1 cellular context compared by ENCODE assay signal in the genomic region with DNA sequence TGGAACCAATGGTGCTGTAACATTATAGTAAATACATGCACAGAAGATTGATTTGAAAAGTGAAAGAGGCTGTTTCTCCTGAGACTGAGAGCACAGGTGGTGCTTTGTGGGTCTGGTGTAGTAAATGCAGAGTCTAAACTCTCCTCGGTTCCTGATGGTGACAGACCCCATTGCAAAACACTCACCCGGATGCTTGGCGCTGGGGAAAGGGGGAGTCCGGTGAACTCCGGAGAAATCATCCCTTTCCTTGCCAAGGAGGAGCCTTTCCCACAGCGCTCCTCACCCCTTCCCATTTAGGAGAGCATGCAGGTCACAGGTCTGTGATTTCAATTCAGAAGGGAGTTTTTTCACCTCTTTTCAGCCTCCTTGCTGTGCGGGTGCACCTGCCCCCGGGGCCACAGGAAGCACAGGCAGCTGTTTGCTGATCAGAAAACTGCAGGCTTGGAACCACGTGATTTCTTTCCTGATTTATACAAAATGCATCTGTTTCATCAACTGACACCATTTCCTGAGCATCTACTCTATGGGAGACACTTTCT.
TF ChIP-seq lines count a peak whose summit lies in the region.

No MANE protein-coding gene starts in this region.

TF ChIP-seq in GM12878, 131 proteins besides CTCF, POLR2A, EP300 and RAD21 (continued from another document and continues in another):
- TF ChIP-seq ATF7 (IDR thresholded peaks at IDR 0.05; ENCODE audit: low read depth), result no peak
- no peak for TF ChIP-seq CBFB (IDR thresholded peaks at IDR 0.05; ENCODE audit: low read depth)
- TF ChIP-seq MTA2 (IDR thresholded peaks at IDR 0.05; ENCODE audit: low read depth), result no peak
- TF ChIP-seq MYC (IDR thresholded peaks at IDR 0.05; ENCODE audit: insufficient read depth, insufficient read length, insufficient replicate concordance, low read length, severe bottlenecking), result no peak
- no peak for TF ChIP-seq RB1 (IDR thresholded peaks at IDR 0.05; ENCODE audit: borderline replicate concordance)
- TF ChIP-seq SREBF2 (IDR thresholded peaks at IDR 0.05; ENCODE audit: low read length), result no peak
- TF ChIP-seq SMAD5 (IDR thresholded peaks at IDR 0.05; ENCODE audit: low read depth), result no peak
- TF ChIP-seq NFIC (IDR thresholded peaks at IDR 0.05; ENCODE audit: low read depth, low read length), result peak; percentile 53
- TF ChIP-seq SMC3 (IDR thresholded peaks at IDR 0.05; ENCODE audit: borderline replicate concordance, low read length), result no peak
- TF ChIP-seq REST (IDR thresholded peaks at IDR 0.05; ENCODE audit: low read depth, low read length), result no peak
- TF ChIP-seq MTA3 (IDR thresholded peaks at IDR 0.05; ENCODE audit: borderline replicate concordance, low read length), result peak; percentile 28; the same call in 1 of the 2 replicates
- no peak for TF ChIP-seq SKIL (IDR thresholded peaks at IDR 0.05; ENCODE audit: low read depth, poor library complexity, severe bottlenecking)
- no peak for TF ChIP-seq ETV6 (conservative IDR thresholded peaks at IDR 0.05 in 1 of 2, IDR thresholded peaks at IDR 0.05 in 1 of 2; ENCODE audit: borderline replicate concordance in 1 of 2, low read depth in 1 of 2)
- TF ChIP-seq SPI1 (IDR thresholded peaks at IDR 0.05; ENCODE audit: borderline replicate concordance, insufficient read depth, low read depth, low read length), result no peak
- TF ChIP-seq ASH2L (IDR thresholded peaks at IDR 0.05; ENCODE audit: borderline replicate concordance, low read depth), result no peak
- peak; percentile 93 for TF ChIP-seq TCF12 (IDR thresholded peaks at IDR 0.05; ENCODE audit: low read depth, low read length)
- TF ChIP-seq RUNX3 (IDR thresholded peaks at IDR 0.05; ENCODE audit: low read length), result no peak
- TF ChIP-seq E4F1 (IDR thresholded peaks at IDR 0.05; ENCODE audit: borderline replicate concordance, partially characterized antibody), result no peak
- TF ChIP-seq MEF2B (IDR thresholded peaks at IDR 0.05; ENCODE audit: partially characterized antibody, poor library complexity, severe bottlenecking), result no peak
- TF ChIP-seq JUND (IDR thresholded peaks at IDR 0.05; ENCODE audit: low read depth, low read length), result no peak
- TF ChIP-seq BHLHE40 (IDR thresholded peaks at IDR 0.05; ENCODE audit: borderline replicate concordance in 1 of 2, low read depth in 2 of 2, low read length in 1 of 2), result peak in 1 of 2 experiments; percentile 30; a peak in 1 of 4 replicates
- TF ChIP-seq ZBTB4 (CRISPR knock-in tag; IDR thresholded peaks at IDR 0.05), result no peak
- no peak for TF ChIP-seq EGR1 (IDR thresholded peaks at IDR 0.05; ENCODE audit: borderline replicate concordance in 1 of 2, low read depth in 2 of 2, low read length in 2 of 2)
- no peak for TF ChIP-seq SREBF1 (IDR thresholded peaks at IDR 0.05; ENCODE audit: low read length)
- TF ChIP-seq POU2F2 (IDR thresholded peaks at IDR 0.05; ENCODE audit: borderline replicate concordance, low read depth, low read length), result no peak
- TF ChIP-seq, protein P1, sequence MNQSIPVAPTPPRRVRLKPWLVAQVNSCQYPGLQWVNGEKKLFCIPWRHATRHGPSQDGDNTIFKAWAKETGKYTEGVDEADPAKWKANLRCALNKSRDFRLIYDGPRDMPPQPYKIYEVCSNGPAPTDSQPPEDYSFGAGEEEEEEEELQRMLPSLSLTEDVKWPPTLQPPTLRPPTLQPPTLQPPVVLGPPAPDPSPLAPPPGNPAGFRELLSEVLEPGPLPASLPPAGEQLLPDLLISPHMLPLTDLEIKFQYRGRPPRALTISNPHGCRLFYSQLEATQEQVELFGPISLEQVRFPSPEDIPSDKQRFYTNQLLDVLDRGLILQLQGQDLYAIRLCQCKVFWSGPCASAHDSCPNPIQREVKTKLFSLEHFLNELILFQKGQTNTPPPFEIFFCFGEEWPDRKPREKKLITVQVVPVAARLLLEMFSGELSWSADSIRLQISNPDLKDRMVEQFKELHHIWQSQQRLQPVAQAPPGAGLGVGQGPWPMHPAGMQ (IDR thresholded peaks at IDR 0.05; ENCODE audit: borderline replicate concordance), result no peak
- no peak for TF ChIP-seq EZH2 (IDR thresholded peaks at IDR 0.05; ENCODE audit: borderline replicate concordance, control insufficient read depth, low read depth, low read length)
- TF ChIP-seq, protein P2, sequence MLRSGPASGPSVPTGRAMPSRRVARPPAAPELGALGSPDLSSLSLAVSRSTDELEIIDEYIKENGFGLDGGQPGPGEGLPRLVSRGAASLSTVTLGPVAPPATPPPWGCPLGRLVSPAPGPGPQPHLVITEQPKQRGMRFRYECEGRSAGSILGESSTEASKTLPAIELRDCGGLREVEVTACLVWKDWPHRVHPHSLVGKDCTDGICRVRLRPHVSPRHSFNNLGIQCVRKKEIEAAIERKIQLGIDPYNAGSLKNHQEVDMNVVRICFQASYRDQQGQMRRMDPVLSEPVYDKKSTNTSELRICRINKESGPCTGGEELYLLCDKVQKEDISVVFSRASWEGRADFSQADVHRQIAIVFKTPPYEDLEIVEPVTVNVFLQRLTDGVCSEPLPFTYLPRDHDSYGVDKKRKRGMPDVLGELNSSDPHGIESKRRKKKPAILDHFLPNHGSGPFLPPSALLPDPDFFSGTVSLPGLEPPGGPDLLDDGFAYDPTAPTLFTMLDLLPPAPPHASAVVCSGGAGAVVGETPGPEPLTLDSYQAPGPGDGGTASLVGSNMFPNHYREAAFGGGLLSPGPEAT (IDR thresholded peaks at IDR 0.05; ENCODE audit: low read depth), result no peak
- TF ChIP-seq SIN3A (IDR thresholded peaks at IDR 0.05; ENCODE audit: low read depth, low read length), result no peak
- TF ChIP-seq, protein P3, sequence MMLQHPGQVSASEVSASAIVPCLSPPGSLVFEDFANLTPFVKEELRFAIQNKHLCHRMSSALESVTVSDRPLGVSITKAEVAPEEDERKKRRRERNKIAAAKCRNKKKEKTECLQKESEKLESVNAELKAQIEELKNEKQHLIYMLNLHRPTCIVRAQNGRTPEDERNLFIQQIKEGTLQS (IDR thresholded peaks at IDR 0.05; ENCODE audit: borderline replicate concordance, extremely low read depth, low read depth, low read length), result 0 out of 2 replicates have a peak, but pooled peaks have one; percentile 21
- no peak for TF ChIP-seq YBX1 (IDR thresholded peaks at IDR 0.05)
- TF ChIP-seq NFXL1 (IDR thresholded peaks at IDR 0.05; ENCODE audit: borderline replicate concordance), result no peak
- no peak for TF ChIP-seq SRF (IDR thresholded peaks at IDR 0.05; ENCODE audit: low read depth in 2 of 2, low read length in 2 of 2)
- TF ChIP-seq BACH1 (IDR thresholded peaks at IDR 0.05; ENCODE audit: borderline replicate concordance), result no peak
- no peak for TF ChIP-seq TARDBP (IDR thresholded peaks at IDR 0.05; ENCODE audit: borderline replicate concordance)
- no peak for TF ChIP-seq ZZZ3 (IDR thresholded peaks at IDR 0.05; ENCODE audit: control insufficient read depth, insufficient read length, low read depth)
- TF ChIP-seq ZNF384 (IDR thresholded peaks at IDR 0.05; ENCODE audit: borderline replicate concordance, low read depth, low read length), result no peak
- TF ChIP-seq RFX5 (IDR thresholded peaks at IDR 0.05; ENCODE audit: low read depth, low read length), result no peak
- TF ChIP-seq RBBP5 (conservative IDR thresholded peaks at IDR 0.05), result no peak
- peak in 1 of 2 experiments; percentile 4; a peak in 1 of 4 replicates for TF ChIP-seq CEBPB (IDR thresholded peaks at IDR 0.05; ENCODE audit: borderline replicate concordance in 1 of 2, low read depth in 2 of 2, low read length in 2 of 2)
- TF ChIP-seq SIX5 (IDR thresholded peaks at IDR 0.05; ENCODE audit: low read depth, low read length, severe bottlenecking), result no peak
- TF ChIP-seq RCOR1 (conservative IDR thresholded peaks at IDR 0.05; ENCODE audit: low read depth, low read length), result no peak
- TF ChIP-seq ZSCAN29 (IDR thresholded peaks at IDR 0.05), result no peak
- TF ChIP-seq, protein P4, sequence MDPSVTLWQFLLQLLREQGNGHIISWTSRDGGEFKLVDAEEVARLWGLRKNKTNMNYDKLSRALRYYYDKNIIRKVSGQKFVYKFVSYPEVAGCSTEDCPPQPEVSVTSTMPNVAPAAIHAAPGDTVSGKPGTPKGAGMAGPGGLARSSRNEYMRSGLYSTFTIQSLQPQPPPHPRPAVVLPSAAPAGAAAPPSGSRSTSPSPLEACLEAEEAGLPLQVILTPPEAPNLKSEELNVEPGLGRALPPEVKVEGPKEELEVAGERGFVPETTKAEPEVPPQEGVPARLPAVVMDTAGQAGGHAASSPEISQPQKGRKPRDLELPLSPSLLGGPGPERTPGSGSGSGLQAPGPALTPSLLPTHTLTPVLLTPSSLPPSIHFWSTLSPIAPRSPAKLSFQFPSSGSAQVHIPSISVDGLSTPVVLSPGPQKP (IDR thresholded peaks at IDR 0.05; ENCODE audit: low read depth, low read length), result no peak
- no peak for TF ChIP-seq E2F4 (IDR thresholded peaks at IDR 0.05; ENCODE audit: low read depth, low read length)
